ENCODE assay signal across 24 cellular contexts in genomic region chr4:128721896-128722295, GRCh38.
DNase-seq lines count a peak whose midpoint lies in the region; ATAC-seq, FAIRE-seq and TF ChIP-seq lines count a peak whose summit lies in the region.
"Had no signal": no experiment of that assay in that cellular context is flagged by ENCODE, and none has a peak within 500 bp of the region (broad histone marks: within the 10 kb centered on the region; RNA-seq: fewer than 3 reads in every experiment).

No MANE protein-coding gene starts in this region.

- TF ChIP-seq POLR2A in IMR-90 (IDR thresholded peaks at IDR 0.05; ENCODE audit: low read depth, low read length) = no peak
- no peak for TF ChIP-seq POLR2A in H1 (IDR thresholded peaks at IDR 0.05; ENCODE audit: control extremely low read depth in 1 of 2, low read depth in 2 of 2, low read length in 2 of 2)
- no peak for TF ChIP-seq POLR2A in GM12891 (IDR thresholded peaks at IDR 0.05; ENCODE audit: low read depth, low read length)

- H3K79me2 ChIP-seq in H1 (ENCODE audit: control insufficient read depth in 1 of 2, insufficient read depth in 2 of 2, low read length in 2 of 2) (no peaks in the 10 kb centered on the region), mesendoderm (ENCODE audit: control insufficient read depth, insufficient read depth, low read length) (no peaks in the 10 kb centered on the region)

- H3K27me3 ChIP-seq in IMR-90 (ENCODE audit: control insufficient read depth, insufficient read depth, low read length) (no peaks in the 10 kb centered on the region), H1 (replicated peaks in 1 of 4; ENCODE audit: control insufficient read depth in 3 of 4, extremely low read depth in 1 of 4, insufficient read depth in 3 of 4, low read length in 3 of 4) (no peaks in the 10 kb centered on the region), mesendoderm (ENCODE audit: insufficient read depth, low read length, poor library complexity) (no peaks in the 10 kb centered on the region), neuronal stem cell (ENCODE audit: control insufficient read depth in 3 of 3, insufficient read depth in 3 of 3, low read depth in 1 of 3, low read length in 3 of 3) (peaks cover 0 to 4% (median 0%) of the 10 kb centered on the region in 3 experiments)
- H3K27me3 ChIP-seq: BE2C had no signal

- H3K9ac ChIP-seq in IMR-90 (ENCODE audit: low read depth, low read length) = no peak overlapping the region
- H3K9ac ChIP-seq in H1 (replicated peaks in 1 of 4; ENCODE audit: extremely low read depth in 1 of 4, low read depth in 3 of 4, low read length in 3 of 4) = no peak overlapping the region
- H3K9ac ChIP-seq in mesendoderm (ENCODE audit: low read length) = no peak overlapping the region
- no peak overlapping the region for H3K9ac ChIP-seq in neuronal stem cell (ENCODE audit: low read depth, low read length, poor library complexity)

- TF ChIP-seq EP300 in H1 (IDR thresholded peaks at IDR 0.05; ENCODE audit: borderline replicate concordance in 1 of 2, low read depth in 2 of 2, low read length in 2 of 2) = no peak

- WGBS in IMR-90 (ENCODE audit: extremely low coverage in 2 of 2, insufficient read length in 1 of 2), 2 experiments = no CpG with 5 or more reads among the region's 4 CpGs
- 85% methylated on average over 4 of the region's 4 CpGs; no CpG with 5 or more reads in 1 of the 2 experiments for WGBS in H1 (ENCODE audit: extremely low coverage in 1 of 2, insufficient coverage in 1 of 2, insufficient read length in 1 of 2, insufficient replicate concordance in 2 of 2, low coverage in 1 of 2, low lambda C conversion rate in 2 of 2, missing lambda C conversion rate in 1 of 2), 2 experiments
- no CpG with 5 or more reads among the region's 4 CpGs for WGBS in mesendoderm (ENCODE audit: extremely low coverage, insufficient coverage, low lambda C conversion rate)
- no CpG with 5 or more reads among the region's 4 CpGs for WGBS in neuronal stem cell (ENCODE audit: extremely low coverage in 2 of 2, insufficient read length in 2 of 2, insufficient replicate concordance in 1 of 2), 2 donors

- H2AK5ac ChIP-seq in IMR-90 (ENCODE audit: low read depth, low read length) (0 out of 2 replicates have a peak overlapping the region, but pooled peaks have one; percentile 11), H1 (ENCODE audit: low read depth, low read length) (no peak overlapping the region), mesendoderm (ENCODE audit: low read length) (no peak overlapping the region), neuronal stem cell (ENCODE audit: low read depth, low read length) (no peak overlapping the region)

- H3K14ac ChIP-seq in IMR-90 (replicated peaks; ENCODE audit: low read depth, low read length) (no peak overlapping the region), H1 (ENCODE audit: insufficient read length) (no peak overlapping the region), neuronal stem cell (ENCODE audit: low read length) (no peak overlapping the region)

- CTCF ChIA-PET in IMR-90 (lab: Yijun Ruan, JAX) = no interaction called here
- CTCF ChIA-PET in H1 (lab: Charles Lee; ENCODE audit: partially characterized antibody) = interaction anchor here (1.9 kb wide), 1 partner anchor 12 kb away, joined by 6 read pairs; no protein-coding TSS in a partner anchor

- intact Hi-C loops in IMR-90 (cut with micrococcal nuclease) = no loop called here

- H4K91ac ChIP-seq in IMR-90 (ENCODE audit: insufficient read depth, low read depth, low read length) = no peak overlapping the region
- H4K91ac ChIP-seq in H1 (replicated peaks; ENCODE audit: insufficient read length, low read length) = peak overlapping the region; percentile 22
- H4K91ac ChIP-seq in neuronal stem cell (ENCODE audit: low read depth, low read length, poor library complexity) = no peak overlapping the region

- H3K56ac ChIP-seq in IMR-90 (ENCODE audit: extremely low read depth, insufficient read depth, low read length) (no peak overlapping the region), H1 (replicated peaks; ENCODE audit: insufficient read length, low read depth, low read length) (no peak overlapping the region), mesendoderm (ENCODE audit: low read length) (no peak overlapping the region)

- H4K8ac ChIP-seq in IMR-90 (ENCODE audit: low read depth in 2 of 2, low read length in 2 of 2) = no peak overlapping the region
- H4K8ac ChIP-seq in H1 (ENCODE audit: extremely low read depth, insufficient read depth, low read length) = no peak overlapping the region
- H4K8ac ChIP-seq in mesendoderm (ENCODE audit: low read depth, low read length) = no peak overlapping the region
- H4K8ac ChIP-seq in neuronal stem cell (ENCODE audit: low read depth, low read length) = no peak overlapping the region

- H3K4ac ChIP-seq in IMR-90 (ENCODE audit: low read depth, low read length) (no peak overlapping the region), H1 (replicated peaks; ENCODE audit: insufficient read length, low read depth, low read length) (no peak overlapping the region), mesendoderm (ENCODE audit: low read depth, low read length) (no peak overlapping the region), neuronal stem cell (ENCODE audit: low read length) (no peak overlapping the region)

- TF ChIP-seq RAD21 in IMR-90 (IDR thresholded peaks at IDR 0.05; ENCODE audit: low read length) (no peak), H1 (IDR thresholded peaks at IDR 0.05 in 1 of 2, conservative IDR thresholded peaks at IDR 0.05 in 1 of 2; ENCODE audit: low read depth in 2 of 2, low read length in 2 of 2) (no peak)

- H3K36me3 ChIP-seq in IMR-90 (ENCODE audit: control insufficient read depth, insufficient read depth, low read length) (no peaks in the 10 kb centered on the region), H1 (ENCODE audit: control insufficient read depth in 2 of 4, insufficient read depth in 4 of 4, low read length in 3 of 4) (no peaks in the 10 kb centered on the region), mesendoderm (ENCODE audit: control insufficient read depth, insufficient read depth, low read length) (no peaks in the 10 kb centered on the region), neuronal stem cell (replicated peaks in 1 of 2; ENCODE audit: control insufficient read depth in 2 of 2, insufficient read depth in 2 of 2, low read length in 2 of 2) (no peaks in the 10 kb centered on the region)
- H3K36me3 ChIP-seq: BE2C had no signal

- H2BK20ac ChIP-seq in IMR-90 (ENCODE audit: low read depth, low read length) = no peak overlapping the region
- H2BK20ac ChIP-seq in H1 (ENCODE audit: low read length) = peak overlapping the region; percentile 28; the same call in 1 of the 2 replicates

- TF ChIP-seq CTCF in IMR-90 (conservative IDR thresholded peaks at IDR 0.05; ENCODE audit: low read depth, low read length) (no peak), H1 (IDR thresholded peaks at IDR 0.05; ENCODE audit: control extremely low read depth in 1 of 3, insufficient read depth in 1 of 3, low read depth in 1 of 3, low read length in 3 of 3) (no peak)

- H2BK15ac ChIP-seq in IMR-90 (ENCODE audit: low read depth, low read length) = no peak overlapping the region
- no peak overlapping the region for H2BK15ac ChIP-seq in H1 (ENCODE audit: low read length)
- no peak overlapping the region for H2BK15ac ChIP-seq in mesendoderm (replicated peaks; ENCODE audit: low read depth)
- H2BK15ac ChIP-seq in neuronal stem cell (ENCODE audit: low read length) = no peak overlapping the region

- POLR2A ChIA-PET in IMR-90 (lab: Charles Lee; ENCODE audit: unreplicated experiment) (no interaction called here), H1 (lab: Charles Lee; ENCODE audit: partially characterized antibody) (no interaction called here)

- DNase-seq in IMR-90 (no peak), H1 (ENCODE audit: low read depth in 1 of 2, low spot score in 2 of 2) (no peak), mesendoderm (peak; percentile 27), neuronal stem cell (ENCODE audit: low spot score) (peak; percentile 36), dermis blood vessel endothelial cell (no peak), GM12891 (ENCODE audit: insufficient read length, low spot score) (no peak)
- DNase-seq: BE2C; Caco-2; CD4-positive, CD25-positive, alpha-beta regulatory T cell; HFFc6; KG1; NCI-H1417 treated with DMSO at 0.1 percent for 48 hours; NCI-H187 treated with DMSO at 0.1 percent for 48 hours; NCI-H226; NCI-H524; NCI-H82; PC-9 had no signal

- in situ Hi-C loops in IMR-90 (cut with MboI; ENCODE audit: low sequenced_read_pairs) = no loop called here

- H3K27ac ChIP-seq in IMR-90 (ENCODE audit: insufficient read depth, low read length) (no peak overlapping the region), H1 (ENCODE audit: low read depth, low read length) (no peak overlapping the region), mesendoderm (ENCODE audit: low read depth, low read length) (no peak overlapping the region), neuronal stem cell (replicated peaks; ENCODE audit: low read length) (no peak overlapping the region)
- H3K27ac ChIP-seq: PC-9, RWPE1 had no signal

- H3K18ac ChIP-seq in IMR-90 (ENCODE audit: low read depth, low read length) (peak overlapping the region; percentile 9; the same call in 1 of the 2 replicates), H1 (ENCODE audit: extremely low read depth, low read length) (no peak overlapping the region), mesendoderm (ENCODE audit: low read length) (no peak overlapping the region), neuronal stem cell (ENCODE audit: low read length) (no peak overlapping the region)

- H3K4me3 ChIP-seq in IMR-90 (ENCODE audit: insufficient read depth, low read depth, low read length) = no peak overlapping the region
- H3K4me3 ChIP-seq in H1 (ENCODE audit: extremely low read depth in 1 of 4, insufficient read depth in 2 of 4, low read depth in 3 of 4, low read length in 4 of 4) = no peak overlapping the region
- H3K4me3 ChIP-seq in mesendoderm (ENCODE audit: low read length) = no peak overlapping the region
- H3K4me3 ChIP-seq in neuronal stem cell (ENCODE audit: low read length in 2 of 2) = no peak overlapping the region
- H3K4me3 ChIP-seq: PC-9 had no signal

- H4K20me1 ChIP-seq in IMR-90 (ENCODE audit: insufficient read depth, low read length) (no peaks in the 10 kb centered on the region), H1 (replicated peaks in 1 of 2; ENCODE audit: control insufficient read depth in 1 of 2, insufficient read depth in 2 of 2, low read length in 2 of 2) (no peaks in the 10 kb centered on the region)

- H2AFZ ChIP-seq in IMR-90 (replicated peaks; ENCODE audit: low read length, poor library complexity) (no peak overlapping the region), H1 (ENCODE audit: low read length) (peak overlapping the region; percentile 89), neuronal stem cell (ENCODE audit: low read length) (peak overlapping the region; percentile 62)
- H2AFZ ChIP-seq: PC-9 had no signal

- ATAC-seq in IMR-90 (ENCODE audit: low read depth) (0 out of 2 replicates have a peak, but pooled peaks have one; percentile 31), HG03139 (IDR thresholded peaks at IDR 0.05; ENCODE audit: unreplicated experiment) (no peak), GM18520 (IDR thresholded peaks at IDR 0.05; ENCODE audit: unreplicated experiment) (no peak)
- ATAC-seq: HepG2 had no signal

- H2BK120ac ChIP-seq in IMR-90 (ENCODE audit: low read depth, low read length) = no peak overlapping the region
- no peak overlapping the region for H2BK120ac ChIP-seq in H1 (replicated peaks; ENCODE audit: low read depth, low read length)
- no peak overlapping the region for H2BK120ac ChIP-seq in mesendoderm (ENCODE audit: low read depth, low read length)
- H2BK120ac ChIP-seq in neuronal stem cell (ENCODE audit: low read depth, low read length) = no peak overlapping the region

- no peak overlapping the region for H3K4me2 ChIP-seq in IMR-90 (ENCODE audit: low read depth, low read length)
- H3K4me2 ChIP-seq in H1 (ENCODE audit: insufficient read depth in 1 of 2, low read depth in 2 of 2, low read length in 2 of 2) = no peak overlapping the region
- H3K4me2 ChIP-seq in mesendoderm (ENCODE audit: low read length) = no peak overlapping the region
- no peak overlapping the region for H3K4me2 ChIP-seq in neuronal stem cell (ENCODE audit: insufficient read depth, low read length, poor library complexity, severe bottlenecking)
- H3K4me2 ChIP-seq: PC-9 had no signal

- H3K23me2 ChIP-seq in H1 (ENCODE audit: low read depth, low read length) = no peaks in the 10 kb centered on the region

- no peaks in the 10 kb centered on the region for H3K9me3 ChIP-seq in IMR-90 (ENCODE audit: control insufficient read depth, insufficient read depth, low read length)
- H3K9me3 ChIP-seq in H1 (ENCODE audit: insufficient read depth in 2 of 2, low read depth in 1 of 2, low read length in 1 of 2) = no peaks in the 10 kb centered on the region
- H3K9me3 ChIP-seq in neuronal stem cell (replicated peaks in 1 of 2; ENCODE audit: control insufficient read depth in 2 of 2, insufficient read depth in 1 of 2, low read depth in 1 of 2, low read length in 2 of 2) = no peaks in the 10 kb centered on the region
- H3K9me3 ChIP-seq: BE2C, Caco-2 had no signal

- H2AK9ac ChIP-seq in IMR-90 (replicated peaks; ENCODE audit: low read depth, low read length, poor library complexity) = no peak overlapping the region

- H3K9me1 ChIP-seq in IMR-90 (ENCODE audit: insufficient read depth, low read length) = no peaks in the 10 kb centered on the region

- dilution Hi-C loops in IMR-90 (cut with HindIII; ENCODE audit: low sequenced_read_pairs, unreplicated experiment) = no loop called here

- H3K79me1 ChIP-seq in IMR-90 (ENCODE audit: low read depth in 1 of 2, low read length in 2 of 2) (no peaks in the 10 kb centered on the region), H1 (ENCODE audit: low read depth, low read length) (no peaks in the 10 kb centered on the region), mesendoderm (ENCODE audit: low read length) (no peaks in the 10 kb centered on the region), neuronal stem cell (ENCODE audit: low read depth, low read length) (no peaks in the 10 kb centered on the region)

- no TSS peak for BruUV-seq in IMR-90 (replicated peaks; lab: Mats Ljungman, UMichigan)

- H3K4me1 ChIP-seq in IMR-90 (ENCODE audit: control insufficient read depth, insufficient read depth, low read length) (0 out of 2 replicates have a peak, but pooled peaks cover 2% of the 10 kb centered on the region), H1 (replicated peaks in 1 of 4; ENCODE audit: control insufficient read depth in 3 of 4, insufficient read depth in 4 of 4, low read length in 3 of 4) (peaks cover 1 to 10% (median 7%) of the 10 kb centered on the region in 4 experiments; a peak in 4 of 7 replicates), mesendoderm (ENCODE audit: control insufficient read depth, low read depth, low read length) (no peaks in the 10 kb centered on the region), neuronal stem cell (ENCODE audit: control insufficient read depth in 2 of 2, insufficient read depth in 1 of 2, low read depth in 1 of 2, low read length in 2 of 2) (peaks cover 4 to 8% of the 10 kb centered on the region in 2 donors)
- H3K4me1 ChIP-seq: BE2C had no signal

- H2BK5ac ChIP-seq in IMR-90 (ENCODE audit: low read depth, low read length, poor library complexity, severe bottlenecking) (no peak overlapping the region), H1 (ENCODE audit: low read depth, low read length) (no peak overlapping the region), mesendoderm (ENCODE audit: low read length) (no peak overlapping the region), neuronal stem cell (ENCODE audit: low read length) (no peak overlapping the region)

- H4K5ac ChIP-seq in IMR-90 (ENCODE audit: low read depth, low read length) = no peak overlapping the region
- no peak overlapping the region for H4K5ac ChIP-seq in H1 (ENCODE audit: insufficient read length, low read depth, low read length)
- no peak overlapping the region for H4K5ac ChIP-seq in mesendoderm (ENCODE audit: low read length)

- H3K23ac ChIP-seq in IMR-90 (ENCODE audit: low read depth, low read length) = no peak overlapping the region
- no peak overlapping the region for H3K23ac ChIP-seq in H1 (ENCODE audit: insufficient read length)
- H3K23ac ChIP-seq in mesendoderm (ENCODE audit: low read length) = no peak overlapping the region
- no peak overlapping the region for H3K23ac ChIP-seq in neuronal stem cell (ENCODE audit: low read depth, low read length, poor library complexity)

- FAIRE-seq in H1 (lab: Jason Lieb, UNC) (peak; percentile 52), GM12891 (lab: Jason Lieb, UNC) (no peak)
- FAIRE-seq: GM12892, GM18507, H54, HepG2 had no signal

- H2BK12ac ChIP-seq in H1 (ENCODE audit: low read depth, low read length) (peak overlapping the region; percentile 80; the same call in 1 of the 2 replicates), neuronal stem cell (ENCODE audit: low read length) (no peak overlapping the region)

Comparison
In these comparisons a context has a peak if more than half of its experiments do, and no peak if none do; other contexts are left out.
1. DNase-seq: peak in mesendoderm (single experiment) and neuronal stem cell (single experiment); none in IMR-90 (single experiment), H1 (0 of 2), dermis blood vessel endothelial cell (single experiment) and GM12891 (single experiment).